In the genomic region with DNA sequence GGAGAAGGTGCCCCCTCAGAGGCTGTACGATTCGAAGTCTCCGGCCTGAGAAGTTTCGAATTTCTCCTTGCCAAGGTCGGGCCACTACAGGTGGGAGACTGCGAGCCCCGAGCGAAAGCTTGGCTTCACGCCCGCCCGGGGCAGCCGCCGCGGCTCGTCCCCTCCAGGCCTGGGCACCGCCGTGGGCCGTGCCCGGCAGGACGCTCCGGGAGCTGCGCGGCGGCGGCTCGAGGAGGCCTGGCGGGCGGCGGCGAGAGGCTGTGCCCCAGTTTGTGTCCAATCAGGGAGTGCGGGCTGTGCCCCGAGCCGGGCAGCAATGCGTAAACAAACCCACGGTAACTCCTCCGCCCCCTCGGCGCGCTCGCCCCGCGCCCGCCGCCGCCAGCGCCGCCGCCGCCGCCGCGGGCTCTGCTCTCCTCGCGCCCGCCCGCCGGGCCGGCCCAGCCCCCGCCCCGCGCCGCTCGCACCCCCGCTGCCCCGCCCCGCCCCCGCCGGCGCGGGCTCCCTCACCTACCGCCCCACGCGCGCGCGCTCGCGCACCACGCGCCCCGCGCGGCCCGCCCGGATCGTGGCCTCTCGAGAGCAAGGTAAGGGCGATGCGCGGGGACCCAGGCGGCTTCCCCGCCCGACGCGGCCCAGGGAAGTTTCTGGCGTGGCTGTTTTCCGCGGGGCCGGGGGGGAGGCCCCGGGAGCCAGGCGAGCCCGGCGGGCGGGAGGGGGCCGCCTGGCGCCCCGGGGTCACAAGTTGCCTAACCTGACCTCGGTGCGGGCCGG, we compare ENCODE assay signal across 8 cellular contexts. TPM values are rescaled to one million over a fixed set of nuclear protein-coding genes. Genes with fewer than 3 reads are reported as not detected.
DNase-seq lines count a peak whose midpoint lies in the region; ATAC-seq and TF ChIP-seq lines count a peak whose summit lies in the region.

No MANE protein-coding gene starts in this region.

- H3K36me3 ChIP-seq in Caco-2 (ENCODE audit: control insufficient read depth, insufficient read depth, low read length) (no peaks in the 10 kb centered on the region), heart right ventricle (no peaks in the 10 kb centered on the region), tibial nerve (no peaks in the 10 kb centered on the region)

- H3K27ac Mint-ChIP-seq in Caco-2 (ENCODE audit: unreplicated experiment), result no peak overlapping the region
- peak overlapping the region; percentile 81 to 92 for H3K27ac Mint-ChIP-seq in T-cell

- peak overlapping the region; percentile 70 for H3K4me3 Mint-ChIP-seq in Caco-2 (ENCODE audit: unreplicated experiment)
- peak overlapping the region; percentile 75 to 91 (median 82) for H3K4me3 Mint-ChIP-seq in T-cell

- H3K4me1 Mint-ChIP-seq in Caco-2 (ENCODE audit: low read depth, unreplicated experiment) (peaks cover 7% of the 10 kb centered on the region), T-cell (peaks cover 48 to 53% (median 51%) of the 10 kb centered on the region in 3 donors)

- H3K36me3 Mint-ChIP-seq in Caco-2 (ENCODE audit: insufficient read depth, unreplicated experiment), result no peaks in the 10 kb centered on the region
- H3K36me3 Mint-ChIP-seq in T-cell, result peaks cover 5% of the 10 kb centered on the region

- peak in 1 of 2 donors; percentile 56 for TF ChIP-seq EP300 in tibial nerve (IDR thresholded peaks at IDR 0.05)

- POLR2A ChIA-PET in Caco-2 (lab: Charles Lee) (no interaction called here), T-cell (lab: Charles Lee) (interaction anchor here (0.5 to 2.6 kb wide), 16 partner anchors 11 to 1858 kb away, joined by 3 to 11 read pairs (median 4); a partner anchor contains a TSS)

- no peaks in the 10 kb centered on the region for H3K4me1 ChIP-seq in Caco-2
- H3K4me1 ChIP-seq in heart right ventricle, result peaks cover 3 to 42% (median 16%) of the 10 kb centered on the region in 9 donors
- peaks cover 0 to 34% (median 2%) of the 10 kb centered on the region in 4 donors for H3K4me1 ChIP-seq in tibial nerve

- TF ChIP-seq CTCF in Caco-2 (IDR thresholded peaks at IDR 0.05; ENCODE audit: insufficient read depth in 1 of 2, low read depth in 1 of 2, low read length in 1 of 2, severe bottlenecking in 1 of 2, unreplicated experiment in 1 of 2), result no peak
- TF ChIP-seq CTCF in heart right ventricle (IDR thresholded peaks at IDR 0.05), result no peak
- peak in 1 of 5 experiments; percentile 8 for TF ChIP-seq CTCF in tibial nerve (IDR thresholded peaks at IDR 0.05)

- intact Hi-C loops in Caco-2 (cut with micrococcal nuclease; ENCODE audit: unreplicated experiment), result no loop called here
- intact Hi-C loops in heart right ventricle (cut with DNase I), result loop anchor here (2.0 to 10.0 kb wide), 9 partner anchors 58 to 118 kb away; a partner anchor contains a TSS

- H3K27me3 Mint-ChIP-seq in Caco-2 (ENCODE audit: insufficient read depth, unreplicated experiment) (peaks cover 33% of the 10 kb centered on the region), T-cell (no peaks in the 10 kb centered on the region)

- H3K9me3 ChIP-seq in Caco-2, result no peaks in the 10 kb centered on the region; the same call in 1 of the 2 replicates
- no peaks in the 10 kb centered on the region for H3K9me3 ChIP-seq in heart right ventricle
- no peaks in the 10 kb centered on the region for H3K9me3 ChIP-seq in tibial nerve

- H3K9me3 Mint-ChIP-seq in Caco-2 (ENCODE audit: unreplicated experiment), result no peaks in the 10 kb centered on the region
- peaks cover 0 to 6% (median 0%) of the 10 kb centered on the region in 3 donors for H3K9me3 Mint-ChIP-seq in T-cell

- DNase-seq in Caco-2 (peak; percentile 25 to 32), HK-2 (ENCODE audit: unreplicated experiment) (peak; percentile 68), T-cell (peak; percentile 66 to 84 (median 76)), amniotic stem cell (lab: John Stamatoyannopoulos, UW) (peak; percentile 48), heart right ventricle (peak; percentile 72 to 81), pons (ENCODE audit: low spot score) (peak; percentile 69), tibial nerve (ENCODE audit: low spot score in 2 of 2) (peak; percentile 34 to 44)

- peak; percentile 61 for TF ChIP-seq POLR2A in tibial nerve (IDR thresholded peaks at IDR 0.05)

- ATAC-seq in GM19467 (IDR thresholded peaks at IDR 0.05; ENCODE audit: unreplicated experiment) (peak; percentile 53), T-cell (replicated peaks in 1 of 4) (peak; percentile 60 to 73 (median 68)), heart right ventricle (peak; percentile 75 to 88 (median 78))

- no TSS peak for BruUV-seq in Caco-2 (replicated peaks; lab: Mats Ljungman, UMichigan)

- peaks cover 10% of the 10 kb centered on the region for H3K27me3 ChIP-seq in Caco-2 (replicated peaks; ENCODE audit: control insufficient read depth, insufficient read depth, low read length)
- peaks cover 0 to 8% (median 0%) of the 10 kb centered on the region in 7 donors for H3K27me3 ChIP-seq in heart right ventricle
- H3K27me3 ChIP-seq in tibial nerve, result no peaks in the 10 kb centered on the region

- WGBS in heart right ventricle, 2 donors, result 0 to 1% methylated on average over 48 to 110 of the region's 110 CpGs
- WGBS in tibial nerve, 2 donors, result 0 to 2% methylated on average over 4 to 10 of the region's 110 CpGs

- CTCF ChIA-PET in Caco-2 (lab: Charles Lee) (interaction anchor here (0.7 kb wide), 1 partner anchor 74 kb away, joined by 3 read pairs; no protein-coding TSS in a partner anchor), T-cell (lab: Charles Lee) (interaction anchor here (0.5 to 2.8 kb wide), 11 partner anchors 11 to 297 kb away, joined by 3 to 9 read pairs (median 4); a partner anchor contains a TSS)

- H3K27ac ChIP-seq in heart right ventricle, result peak overlapping the region; percentile 94 to 99 (median 98)
- peak overlapping the region; percentile 92 to 98 (median 96) for H3K27ac ChIP-seq in tibial nerve

- H3K4me3 ChIP-seq in Caco-2 (ENCODE audit: low read depth, low read length), result peak overlapping the region; percentile 70
- H3K4me3 ChIP-seq in heart right ventricle, result peak overlapping the region; percentile 62 to 99 (median 92)
- H3K4me3 ChIP-seq in tibial nerve, result peak overlapping the region; percentile 65 to 92 (median 82)

RNA-seq across cellular contexts. Expression of a gene that starts 57.8 kb away (rescaled TPM):
- 9.6 and 12.0 TPM in 2 replicates for total RNA-seq in Caco-2 (2022)
- total RNA-seq in T-cell, result 10 to 100 TPM; 48.9 to 73.1 (median 59.4) TPM
- total RNA-seq in heart right ventricle, result 100 to 1,000 TPM in 1 of 10 donors, 10 to 100 TPM in 9; 65.4 to 104 (median 79.5) TPM
- 10 to 100 TPM; 46.2 to 62.8 TPM for polyA plus RNA-seq in heart right ventricle
- 10 to 100 TPM; 29.6 to 59.9 (median 41.4) TPM for total RNA-seq in tibial nerve

Comparison
In these comparisons a context has a peak if more than half of its experiments do, and no peak if none do; other contexts are left out.
1. Peak in every context shown above with its lines: DNase-seq, ATAC-seq, H3K4me3 ChIP-seq and H3K27ac ChIP-seq.